Comparison of ENCODE assay signal across 1 cellular context in the genomic region with DNA sequence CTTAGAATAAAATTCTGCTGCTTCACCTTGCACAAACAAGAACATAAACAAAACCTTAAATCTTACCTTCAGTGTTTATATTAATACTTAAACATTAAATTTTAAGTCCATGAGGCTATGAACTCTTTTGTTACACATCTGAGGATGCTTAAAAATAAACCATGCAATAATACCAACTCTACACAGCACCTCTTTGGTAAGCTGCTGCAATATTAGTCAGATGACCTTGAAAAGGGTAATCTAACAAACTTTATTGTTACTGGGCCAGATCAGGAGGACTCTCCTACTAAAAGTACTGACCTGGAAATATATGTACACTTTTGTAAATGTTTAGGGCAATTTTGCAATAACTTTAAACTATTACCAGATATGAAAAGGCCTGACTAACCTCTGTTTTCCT.
A peak's percentile ranks its signal among the peaks of the same experiment; 100 is the strongest.
TF ChIP-seq lines count a peak whose summit lies in the region.

No MANE protein-coding gene starts in this region.

TF ChIP-seq in K562, 482 proteins besides CTCF, POLR2A, EP300 and RAD21:
- TF ChIP-seq CEBPB (tag; IDR thresholded peaks at IDR 0.05) (peak; percentile 36; the same call in 1 of the 2 replicates), ETV6 (IDR thresholded peaks at IDR 0.05; ENCODE audit: borderline replicate concordance in 1 of 2, low read depth in 2 of 2, low read length in 1 of 2) (no peak), ETV6 (CRISPR knock-in tag; IDR thresholded peaks at IDR 0.05; ENCODE audit: borderline replicate concordance) (no peak)
- TF ChIP-seq, protein P1, sequence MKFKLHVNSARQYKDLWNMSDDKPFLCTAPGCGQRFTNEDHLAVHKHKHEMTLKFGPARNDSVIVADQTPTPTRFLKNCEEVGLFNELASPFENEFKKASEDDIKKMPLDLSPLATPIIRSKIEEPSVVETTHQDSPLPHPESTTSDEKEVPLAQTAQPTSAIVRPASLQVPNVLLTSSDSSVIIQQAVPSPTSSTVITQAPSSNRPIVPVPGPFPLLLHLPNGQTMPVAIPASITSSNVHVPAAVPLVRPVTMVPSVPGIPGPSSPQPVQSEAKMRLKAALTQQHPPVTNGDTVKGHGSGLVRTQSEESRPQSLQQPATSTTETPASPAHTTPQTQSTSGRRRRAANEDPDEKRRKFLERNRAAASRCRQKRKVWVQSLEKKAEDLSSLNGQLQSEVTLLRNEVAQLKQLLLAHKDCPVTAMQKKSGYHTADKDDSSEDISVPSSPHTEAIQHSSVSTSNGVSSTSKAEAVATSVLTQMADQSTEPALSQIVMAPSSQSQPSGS (CRISPR knock-in tag; IDR thresholded peaks at IDR 0.05) = no peak
- TF ChIP-seq, protein P2, sequence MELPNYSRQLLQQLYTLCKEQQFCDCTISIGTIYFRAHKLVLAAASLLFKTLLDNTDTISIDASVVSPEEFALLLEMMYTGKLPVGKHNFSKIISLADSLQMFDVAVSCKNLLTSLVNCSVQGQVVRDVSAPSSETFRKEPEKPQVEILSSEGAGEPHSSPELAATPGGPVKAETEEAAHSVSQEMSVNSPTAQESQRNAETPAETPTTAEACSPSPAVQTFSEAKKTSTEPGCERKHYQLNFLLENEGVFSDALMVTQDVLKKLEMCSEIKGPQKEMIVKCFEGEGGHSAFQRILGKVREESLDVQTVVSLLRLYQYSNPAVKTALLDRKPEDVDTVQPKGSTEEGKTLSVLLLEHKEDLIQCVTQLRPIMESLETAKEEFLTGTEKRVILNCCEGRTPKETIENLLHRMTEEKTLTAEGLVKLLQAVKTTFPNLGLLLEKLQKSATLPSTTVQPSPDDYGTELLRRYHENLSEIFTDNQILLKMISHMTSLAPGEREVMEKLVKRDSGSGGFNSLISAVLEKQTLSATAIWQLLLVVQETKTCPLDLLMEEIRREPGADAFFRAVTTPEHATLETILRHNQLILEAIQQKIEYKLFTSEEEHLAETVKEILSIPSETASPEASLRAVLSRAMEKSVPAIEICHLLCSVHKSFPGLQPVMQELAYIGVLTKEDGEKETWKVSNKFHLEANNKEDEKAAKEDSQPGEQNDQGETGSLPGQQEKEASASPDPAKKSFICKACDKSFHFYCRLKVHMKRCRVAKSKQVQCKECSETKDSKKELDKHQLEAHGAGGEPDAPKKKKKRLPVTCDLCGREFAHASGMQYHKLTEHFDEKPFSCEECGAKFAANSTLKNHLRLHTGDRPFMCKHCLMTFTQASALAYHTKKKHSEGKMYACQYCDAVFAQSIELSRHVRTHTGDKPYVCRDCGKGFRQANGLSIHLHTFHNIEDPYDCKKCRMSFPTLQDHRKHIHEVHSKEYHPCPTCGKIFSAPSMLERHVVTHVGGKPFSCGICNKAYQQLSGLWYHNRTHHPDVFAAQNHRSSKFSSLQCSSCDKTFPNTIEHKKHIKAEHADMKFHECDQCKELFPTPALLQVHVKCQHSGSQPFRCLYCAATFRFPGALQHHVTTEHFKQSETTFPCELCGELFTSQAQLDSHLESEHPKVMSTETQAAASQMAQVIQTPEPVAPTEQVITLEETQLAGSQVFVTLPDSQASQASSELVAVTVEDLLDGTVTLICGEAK (IDR thresholded peaks at IDR 0.05) = peak; percentile 4; the same call in 1 of the 2 replicates
- TF ChIP-seq, protein P2 (CRISPR knock-in tag; IDR thresholded peaks at IDR 0.05) = no peak
